Comparison of ENCODE assay signal across 29 cellular contexts in genomic region chr13:109139346-109139745, GRCh38.
"Had no signal": no experiment of that assay in that cellular context is flagged by ENCODE, and none has a peak within 500 bp of the region (broad histone marks: within the 10 kb centered on the region; RNA-seq: fewer than 3 reads in every experiment).

No MANE protein-coding gene starts in this region.

- H3K27ac ChIP-seq: stomach, suprapubic skin, testis, thoracic aorta, thyroid gland, tibial artery, tibial nerve, transverse colon, upper lobe of left lung, upper lobe of right lung, uterus, vagina had no signal

- H3K27ac Mint-ChIP-seq: stimulated activated effector memory CD8-positive, alpha-beta T cell treated with anti-CD3 and anti-CD28 coated beads, Interleukin-12 subunit alpha, Interleukin-12 subunit beta, amount 100 ng/mL, for 72 hours; stimulated activated memory B cell treated with anti-CD40 and anti-IgM and Interleukin-4, amounts not matched to agents 10 μg/mL and 1 μg/mL and 100 μg/mL, for 72 hours; stimulated activated naive B cell treated with anti-CD40 and anti-IgM and Interleukin-4, amounts not matched to agents 10 μg/mL and 1 μg/mL and 100 μg/mL, for 72 hours; stimulated activated naive CD8-positive, alpha-beta T cell treated with anti-CD3 and anti-CD28 coated beads, Interleukin-15, amount 100 ng/mL, for 72 hours; stimulated activated naive CD8-positive, alpha-beta T cell treated with anti-CD3 and anti-CD28 coated beads, Interleukin-15, Interleukin-2, amounts not matched to agents 100 ng/mL and 50 ng/mL, for 24 hours; type B pancreatic cell had no signal

- H3K4me3 Mint-ChIP-seq: stimulated activated effector memory CD8-positive, alpha-beta T cell treated with anti-CD3 and anti-CD28 coated beads, Interleukin-12 subunit alpha, Interleukin-12 subunit beta, amount 100 ng/mL, for 72 hours; stimulated activated memory B cell treated with anti-CD40 and anti-IgM and Interleukin-4, amounts not matched to agents 10 μg/mL and 1 μg/mL and 100 μg/mL, for 72 hours; stimulated activated naive B cell treated with anti-CD40 and anti-IgM and Interleukin-4, amounts not matched to agents 10 μg/mL and 1 μg/mL and 100 μg/mL, for 72 hours; stimulated activated naive CD8-positive, alpha-beta T cell treated with anti-CD3 and anti-CD28 coated beads, Interleukin-15, amount 100 ng/mL, for 72 hours; stimulated activated naive CD8-positive, alpha-beta T cell treated with anti-CD3 and anti-CD28 coated beads, Interleukin-15, Interleukin-2, amounts not matched to agents 100 ng/mL and 50 ng/mL, for 24 hours; type B pancreatic cell had no signal

- H3K27me3 Mint-ChIP-seq: type B pancreatic cell had no signal

- H3K36me3 ChIP-seq: stomach, suprapubic skin, thoracic aorta, thyroid gland, tibial artery, tibial nerve, transverse colon, upper lobe of left lung, upper lobe of right lung, uterus, vagina had no signal

- H3K4me1 Mint-ChIP-seq: stimulated activated effector memory CD8-positive, alpha-beta T cell treated with anti-CD3 and anti-CD28 coated beads, Interleukin-12 subunit alpha, Interleukin-12 subunit beta, amount 100 ng/mL, for 72 hours; stimulated activated memory B cell treated with anti-CD40 and anti-IgM and Interleukin-4, amounts not matched to agents 10 μg/mL and 1 μg/mL and 100 μg/mL, for 72 hours; stimulated activated naive CD8-positive, alpha-beta T cell treated with anti-CD3 and anti-CD28 coated beads, Interleukin-15, amount 100 ng/mL, for 72 hours had no signal

- ATAC-seq: stimulated activated effector memory CD8-positive, alpha-beta T cell treated with anti-CD3 and anti-CD28 coated beads, Interleukin-12 subunit alpha, Interleukin-12 subunit beta, amount 100 ng/mL, for 72 hours; stimulated activated memory B cell treated with anti-CD40 and anti-IgM and Interleukin-4, amounts not matched to agents 10 μg/mL and 1 μg/mL and 100 μg/mL, for 72 hours; stimulated activated naive B cell treated with anti-CD40 and anti-IgM and Interleukin-4, amounts not matched to agents 10 μg/mL and 1 μg/mL and 100 μg/mL, for 72 hours; stimulated activated naive CD8-positive, alpha-beta T cell treated with anti-CD3 and anti-CD28 coated beads, Interleukin-15, Interleukin-2, amounts not matched to agents 100 U/mL and 50 U/mL, for 24 hours had no signal

- H3K27me3 ChIP-seq: testis, thyroid gland, vagina had no signal

- H3K4me1 ChIP-seq: testis, upper lobe of right lung, uterus, vagina had no signal

- H3K9me3 Mint-ChIP-seq: stimulated activated effector memory CD8-positive, alpha-beta T cell treated with anti-CD3 and anti-CD28 coated beads, Interleukin-12 subunit alpha, Interleukin-12 subunit beta, amount 100 ng/mL, for 72 hours; stimulated activated naive CD8-positive, alpha-beta T cell treated with anti-CD3 and anti-CD28 coated beads, Interleukin-15, amount 100 ng/mL, for 72 hours; stimulated activated naive CD8-positive, alpha-beta T cell treated with anti-CD3 and anti-CD28 coated beads, Interleukin-15, Interleukin-2, amounts not matched to agents 100 ng/mL and 50 ng/mL, for 24 hours; type B pancreatic cell had no signal

- FAIRE-seq: urothelium cell line had no signal

- DNase-seq: stimulated activated CD4-positive, alpha-beta T cell treated with anti-CD3 and anti-CD28 coated beads, Interleukin-2, amount 100 ng/mL, for 48 hours; stimulated activated CD4-positive, alpha-beta T cell treated with anti-CD3 and anti-CD28 coated beads, Interleukin-4, amount 100 ng/mL, for 1 hour; stimulated activated CD4-positive, alpha-beta T cell treated with anti-CD3 and anti-CD28 coated beads, Interleukin-4, amount 100 ng/mL, for 24 hours; stimulated activated CD4-positive, alpha-beta T cell treated with anti-CD3 and anti-CD28 coated beads, Interleukin-4, amount 100 ng/mL, for 4 hours; stimulated activated CD8-positive, alpha-beta memory T cell treated with anti-CD3 and anti-CD28 coated beads, Interleukin-4, amount 100 ng/mL, for 48 hours; stimulated activated naive B cell treated with anti-CD40 and anti-IgM and Interleukin-4, amounts not matched to agents 10 μg/mL and 1 μg/mL and 100 μg/mL, for 72 hours; stimulated activated naive CD4-positive, alpha-beta T cell; stimulated activated naive CD4-positive, alpha-beta T cell treated with Interleukin-2 at 50 U/mL for 16 hours; stimulated activated naive CD8-positive, alpha-beta T cell treated with anti-CD3 and anti-CD28 coated beads, Interleukin-15, amount 100 ng/mL, for 72 hours; stimulated activated naive CD8-positive, alpha-beta T cell treated with anti-CD3 and anti-CD28 coated beads, Interleukin-15, Interleukin-2, amounts not matched to agents 100 U/mL and 50 U/mL, for 24 hours; stomach; substantia nigra; testis; thyroid gland; tibial artery; transverse colon; trophoblast cell; upper lobe of right lung; uterus had no signal

- H3K36me3 Mint-ChIP-seq: stimulated activated effector memory CD8-positive, alpha-beta T cell treated with anti-CD3 and anti-CD28 coated beads, Interleukin-12 subunit alpha, Interleukin-12 subunit beta, amount 100 ng/mL, for 72 hours; stimulated activated memory B cell treated with anti-CD40 and anti-IgM and Interleukin-4, amounts not matched to agents 10 μg/mL and 1 μg/mL and 100 μg/mL, for 72 hours; type B pancreatic cell had no signal

- H3K9me3 ChIP-seq: suprapubic skin, testis, thoracic aorta, thyroid gland, tibial artery, tibial nerve, transverse colon, upper lobe of left lung, upper lobe of right lung, uterus, vagina had no signal

- H3K4me3 ChIP-seq: stomach, suprapubic skin, thoracic aorta, thyroid gland, tibial nerve, transverse colon, upper lobe of left lung, upper lobe of right lung, uterus, vagina had no signal
